ENCODE assay signal across 10 cellular contexts in genomic region chr22:17921871-17922821, GRCh38.
DNase-seq lines count a peak whose midpoint lies in the region; ATAC-seq and TF ChIP-seq lines count a peak whose summit lies in the region.
"Had no signal": no experiment of that assay in that cellular context is flagged by ENCODE, and none has a peak within 500 bp of the region (broad histone marks: within the 10 kb centered on the region; RNA-seq: fewer than 3 reads in every experiment).

No MANE protein-coding gene starts in this region.

- H3K27ac Mint-ChIP-seq in activated B cell treated with CpG ODN at 0.5 μM for 24 hours = peak overlapping the region; percentile 32

- H3K4me3 ChIP-seq in left ventricle myocardium inferior = peak overlapping the region; percentile 58
- peak overlapping the region; percentile 12 for H3K4me3 ChIP-seq in osteoblast (ENCODE audit: insufficient read depth, low read length)

- no peaks in the 10 kb centered on the region for H3K9me3 Mint-ChIP-seq in activated B cell treated with CpG ODN at 0.5 μM for 24 hours
- H3K9me3 Mint-ChIP-seq: activated naive CD4-positive, alpha-beta T cell treated with anti-CD3 and anti-CD28 coated beads, Interleukin-2, amount 50 U/mL, for 72 hours had no signal

- H3K4me1 ChIP-seq in left ventricle myocardium inferior (peaks cover 97% of the 10 kb centered on the region), osteoblast (ENCODE audit: insufficient read depth, low read length) (peaks cover 50% of the 10 kb centered on the region)

- no peak overlapping the region for H2AFZ ChIP-seq in osteoblast (ENCODE audit: low read length)

- no peaks in the 10 kb centered on the region for H3K36me3 Mint-ChIP-seq in activated B cell treated with CpG ODN at 0.5 μM for 24 hours (ENCODE audit: low read depth)
- H3K36me3 Mint-ChIP-seq: activated naive CD4-positive, alpha-beta T cell treated with anti-CD3 and anti-CD28 coated beads, Interleukin-2, amount 50 U/mL, for 72 hours; CD4-positive, alpha-beta memory T cell had no signal

- CTCF ChIA-PET in activated B cell treated with CpG ODN at 0.5 μM for 24 hours (lab: Charles Lee) = interaction anchor here (1.2 to 1.5 kb wide), 2 partner anchors 103 to 154 kb away, joined by 3 to 4 read pairs; no protein-coding TSS in a partner anchor

- peak overlapping the region; percentile 61 for H3K4me2 ChIP-seq in osteoblast (ENCODE audit: insufficient read depth, low read length)

- H3K27me3 ChIP-seq in left ventricle myocardium inferior (ENCODE audit: low read depth) (no peaks in the 10 kb centered on the region), osteoblast (ENCODE audit: insufficient read depth, low read length) (no peaks in the 10 kb centered on the region)

- H3K79me2 ChIP-seq in osteoblast (ENCODE audit: insufficient read depth, low read length) = peaks cover 83% of the 10 kb centered on the region

- intact Hi-C loops in activated B cell treated with CpG ODN at 0.5 μM for 24 hours (cut with micrococcal nuclease) (loop anchor here (2.0 kb wide), 1 partner anchor 103 kb away; the partner anchor contains the start of gene MICAL3), left ventricle myocardium inferior (cut with micrococcal nuclease) (no loop called here)

- no peak overlapping the region for H3K4me3 Mint-ChIP-seq in activated B cell treated with CpG ODN at 0.5 μM for 24 hours

- no peaks in the 10 kb centered on the region for H3K36me3 ChIP-seq in left ventricle myocardium inferior
- H3K36me3 ChIP-seq in osteoblast (ENCODE audit: insufficient read depth, low read length) = no peaks in the 10 kb centered on the region

- in situ Hi-C loops in Caki2 (cut with HindIII; ENCODE audit: low pct_unique_long_range_greater_than_20kb, low sequenced_read_pairs) = no loop called here

- H4K20me1 ChIP-seq in osteoblast (ENCODE audit: insufficient read depth, low read length) = peaks cover 85% of the 10 kb centered on the region

- TF ChIP-seq CTCF in activated B cell treated with CpG ODN at 0.5 μM for 24 hours (IDR thresholded peaks at IDR 0.05) (no peak), left ventricle myocardium inferior (IDR thresholded peaks at IDR 0.05; ENCODE audit: borderline replicate concordance) (no peak), osteoblast (IDR thresholded peaks at IDR 0.05; ENCODE audit: extremely low read depth, low read depth, low read length) (no peak)

- no peaks in the 10 kb centered on the region for H3K27me3 Mint-ChIP-seq in activated B cell treated with CpG ODN at 0.5 μM for 24 hours
- H3K27me3 Mint-ChIP-seq: CD4-positive, alpha-beta memory T cell had no signal

- DNase-seq in Caki2 (ENCODE audit: low read depth) (peak; percentile 88), activated B cell treated with CpG ODN at 0.5 μM for 24 hours (no peak), left ventricle myocardium inferior (peak; percentile 54), osteoblast (ENCODE audit: insufficient read length, low spot score, missing footprints) (peak; percentile 75), T-helper 9 cell (no peak), medulla oblongata (ENCODE audit: extremely low spot score) (no peak)
- DNase-seq: CD4-positive, alpha-beta memory T cell had no signal

- peak overlapping the region; percentile 95 for H3K27ac ChIP-seq in left ventricle myocardium inferior (replicated peaks)
- peak overlapping the region; percentile 67 for H3K27ac ChIP-seq in osteoblast (ENCODE audit: low read depth, low read length)

- H3K4me1 Mint-ChIP-seq in activated B cell treated with CpG ODN at 0.5 μM for 24 hours = peaks cover 13% of the 10 kb centered on the region

- ATAC-seq in activated B cell treated with CpG ODN at 0.5 μM for 24 hours (ENCODE audit: low read depth) (no peak), HG03439 (IDR thresholded peaks at IDR 0.05; ENCODE audit: unreplicated experiment) (no peak), GM21717 (IDR thresholded peaks at IDR 0.05; ENCODE audit: unreplicated experiment) (no peak)
- ATAC-seq: activated naive CD4-positive, alpha-beta T cell treated with anti-CD3 and anti-CD28 coated beads, Interleukin-2, amount 50 U/mL, for 72 hours had no signal

- POLR2A ChIA-PET in activated B cell treated with CpG ODN at 0.5 μM for 24 hours (lab: Charles Lee) = no interaction called here

- H3K9me3 ChIP-seq in left ventricle myocardium inferior (replicated peaks) (no peaks in the 10 kb centered on the region), osteoblast (ENCODE audit: low read depth, low read length) (no peaks in the 10 kb centered on the region)

Comparison
In these comparisons a context has a peak if more than half of its experiments do, and no peak if none do; other contexts are left out.
1. DNase-seq: peak in Caki2 (single experiment), left ventricle myocardium inferior (single experiment) and osteoblast (single experiment); none in activated B cell treated with CpG ODN at 0.5 μM for 24 hours (single experiment), T-helper 9 cell (single experiment) and medulla oblongata (single experiment).